Comparison of ENCODE assay signal across 16 cellular contexts in the genomic region with DNA sequence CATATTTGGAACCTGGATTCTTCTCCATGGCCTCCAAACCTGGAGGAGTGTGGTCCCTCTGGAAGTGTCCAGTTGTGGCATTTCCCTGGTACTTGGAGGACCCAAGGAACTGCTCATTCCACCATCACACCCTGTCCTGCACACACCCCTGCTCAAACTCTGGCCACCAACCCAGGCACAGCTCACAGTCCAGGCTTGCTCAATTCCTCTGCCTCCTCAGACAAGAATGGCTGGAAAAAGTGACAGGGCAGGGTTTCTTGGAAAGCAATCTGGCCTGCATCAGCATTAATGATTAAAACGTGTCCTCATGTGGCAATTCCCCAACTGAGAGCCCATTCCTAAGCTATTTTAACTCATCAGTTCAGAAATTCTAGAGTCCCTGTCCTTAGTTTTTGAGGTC. TPM values are rescaled to one million over a fixed set of nuclear protein-coding genes. Genes with fewer than 3 reads are reported as not detected.
DNase-seq lines count a peak whose midpoint lies in the region; ATAC-seq and TF ChIP-seq lines count a peak whose summit lies in the region.
"Had no signal": no experiment of that assay in that cellular context is flagged by ENCODE, and none has a peak within 500 bp of the region (broad histone marks: within the 10 kb centered on the region; RNA-seq: fewer than 3 reads in every experiment).

No MANE protein-coding gene starts in this region.

- H3K4me1 ChIP-seq in colonic mucosa, result no peaks in the 10 kb centered on the region
- H3K4me1 ChIP-seq in right atrium auricular region, result no peaks in the 10 kb centered on the region
- H3K4me1 ChIP-seq: ascending aorta had no signal

- H3K27ac ChIP-seq in colonic mucosa (no peak overlapping the region), right atrium auricular region (peak overlapping the region in 1 of 2 donors; percentile 23)
- H3K27ac ChIP-seq: ascending aorta, SK-N-MC had no signal

- H3K9me3 ChIP-seq in colonic mucosa, result no peaks in the 10 kb centered on the region
- H3K9me3 ChIP-seq in right atrium auricular region, result no peaks in the 10 kb centered on the region
- H3K9me3 ChIP-seq: ascending aorta had no signal

- H3K9ac ChIP-seq in colonic mucosa (ENCODE audit: low read depth in 2 of 2, low read length in 2 of 2), result no peak overlapping the region

- no peaks in the 10 kb centered on the region for H3K36me3 ChIP-seq in colonic mucosa
- H3K36me3 ChIP-seq in right atrium auricular region, result no peaks in the 10 kb centered on the region
- H3K36me3 ChIP-seq: ascending aorta had no signal

- H3K27me3 ChIP-seq in colonic mucosa (no peaks in the 10 kb centered on the region), right atrium auricular region (no peaks in the 10 kb centered on the region)
- H3K27me3 ChIP-seq: ascending aorta had no signal

- H3K4me3 ChIP-seq in AG09309 (ENCODE audit: control insufficient read depth, low read depth, low read length) (no peak overlapping the region), colonic mucosa (no peak overlapping the region), right atrium auricular region (no peak overlapping the region)
- H3K4me3 ChIP-seq: ascending aorta, SK-N-MC had no signal

- TF ChIP-seq CTCF in AG09309 (IDR thresholded peaks at IDR 0.05; ENCODE audit: control insufficient read depth, insufficient read depth, low read depth, low read length, missing control alignments) (no peak), colonic mucosa (IDR thresholded peaks at IDR 0.05) (no peak), right atrium auricular region (IDR thresholded peaks at IDR 0.05) (no peak)

- DNase-seq in AG09309 (ENCODE audit: low read depth) (peak; percentile 71), colonic mucosa (peak; percentile 25), right atrium auricular region (ENCODE audit: low spot score) (peak; percentile 85), renal cortical epithelial cell (ENCODE audit: low read depth) (peak; percentile 81), NCI-H2029 (lab: John Stamatoyannopoulos, UW) (no peak), dermis blood vessel endothelial cell (no peak), head of caudate nucleus (no peak)
- DNase-seq: activated CD4-positive, alpha-beta memory T cell treated with anti-CD3 and anti-CD28 coated beads for 36 hours; GDM1; immature natural killer cell; NCI-H1694 treated with DMSO at 0.1 percent for 48 hours; NCI-H526; OCI-M1 had no signal

- intact Hi-C loops in colonic mucosa (cut with DNase I) (no loop called here), head of caudate nucleus (cut with DNase I) (no loop called here)

- no peak for ATAC-seq in HG03442 (IDR thresholded peaks at IDR 0.05; ENCODE audit: unreplicated experiment)

RNA-seq across cellular contexts. Expression of a gene that starts 17.2 kb away (rescaled TPM):
- 1 to 10 TPM; 3.6 to 6.1 TPM for total RNA-seq in colonic mucosa
- total RNA-seq in right atrium auricular region, result 1 to 10 TPM; 9.0 to 9.3 TPM
- total RNA-seq in renal cortical epithelial cell, result 29.5 and 82.1 TPM in 2 replicates
- total RNA-seq in dermis blood vessel endothelial cell, result 38.5 and 42.5 TPM in 2 replicates

Comparison
In these comparisons a context has a peak if more than half of its experiments do, and no peak if none do; other contexts are left out.
1. DNase-seq: peak in AG09309 (single experiment), colonic mucosa (single experiment), right atrium auricular region (single experiment) and renal cortical epithelial cell (single experiment); none in NCI-H2029 (single experiment), dermis blood vessel endothelial cell (single experiment) and head of caudate nucleus (0 of 42).